7 cellular contexts compared by ENCODE assay signal in genomic region chr9:38591346-38592063, GRCh38. TPM values are rescaled to one million over a fixed set of nuclear protein-coding genes. Genes with fewer than 3 reads are reported as not detected.
DNase-seq lines count a peak whose midpoint lies in the region; ATAC-seq, FAIRE-seq and TF ChIP-seq lines count a peak whose summit lies in the region.
"Not testable (repeated sequence)": the region's sequence is repeated elsewhere in the genome, so short reads cannot be mapped to it uniquely, and the experiment has no call there.

No MANE protein-coding gene starts in this region.

- WGBS in lung, 2 donors: 59 to 80% methylated on average over 9 of the region's 9 CpGs

- H3K36me3 ChIP-seq in MG63; lung (ENCODE audit: control insufficient read depth in 2 of 2, insufficient read depth in 2 of 2, low read length in 2 of 2): not testable (repeated sequence)

- H3K9me3 ChIP-seq in MG63; lung (ENCODE audit: control insufficient read depth in 2 of 2, insufficient read depth in 1 of 2, low read length in 1 of 2): not testable (repeated sequence)

- not testable (repeated sequence) for H3K4me3 Mint-ChIP-seq in stimulated activated effector memory CD8-positive, alpha-beta T cell treated with anti-CD3 and anti-CD28 coated beads, Interleukin-12 subunit alpha, Interleukin-12 subunit beta, amount 100 ng/mL, for 72 hours

- H3K27me3 ChIP-seq in MG63; lung (ENCODE audit: control insufficient read depth, insufficient read depth): not testable (repeated sequence)

- FAIRE-seq in colon (lab: Jason Lieb, UNC): peak; percentile 79

- not testable (repeated sequence) for H3K27ac Mint-ChIP-seq in activated naive CD4-positive, alpha-beta T cell treated with anti-CD3 and anti-CD28 coated beads, Interleukin-2, amount 50 U/mL, for 72 hours; stimulated activated effector memory CD8-positive, alpha-beta T cell treated with anti-CD3 and anti-CD28 coated beads, Interleukin-12 subunit alpha, Interleukin-12 subunit beta, amount 100 ng/mL, for 72 hours

- H3K36me3 Mint-ChIP-seq in activated naive CD4-positive, alpha-beta T cell treated with anti-CD3 and anti-CD28 coated beads, Interleukin-2, amount 50 U/mL, for 72 hours; stimulated activated effector memory CD8-positive, alpha-beta T cell treated with anti-CD3 and anti-CD28 coated beads, Interleukin-12 subunit alpha, Interleukin-12 subunit beta, amount 100 ng/mL, for 72 hours: not testable (repeated sequence)

- H3K9me3 Mint-ChIP-seq in activated naive CD4-positive, alpha-beta T cell treated with anti-CD3 and anti-CD28 coated beads, Interleukin-2, amount 50 U/mL, for 72 hours; stimulated activated effector memory CD8-positive, alpha-beta T cell treated with anti-CD3 and anti-CD28 coated beads, Interleukin-12 subunit alpha, Interleukin-12 subunit beta, amount 100 ng/mL, for 72 hours: not testable (repeated sequence)

- peak; percentile 37 to 94 for ATAC-seq in activated naive CD4-positive, alpha-beta T cell treated with anti-CD3 and anti-CD28 coated beads, Interleukin-2, amount 50 U/mL, for 72 hours
- peak; percentile 71 for ATAC-seq in Right ventricle myocardium superior (ENCODE audit: poor library complexity)
- peak; percentile 53 for ATAC-seq in lung (ENCODE audit: insufficient read depth, low FRiP score)
- ATAC-seq in stimulated activated effector memory CD8-positive, alpha-beta T cell treated with anti-CD3 and anti-CD28 coated beads, Interleukin-12 subunit alpha, Interleukin-12 subunit beta, amount 100 ng/mL, for 72 hours: peak; percentile 97

- intact Hi-C loops in Right ventricle myocardium superior (cut with DNase I): not testable (repeated sequence)

- H3K4me1 ChIP-seq in lung (ENCODE audit: control insufficient read depth in 2 of 2, insufficient read depth in 2 of 2, low read length in 2 of 2): not testable (repeated sequence)

- H3K27ac ChIP-seq in lung (ENCODE audit: low read depth in 1 of 2, low read length in 1 of 2): not testable (repeated sequence)

- TF ChIP-seq CTCF in lung (IDR thresholded peaks at IDR 0.05; ENCODE audit: control extremely low read depth, extremely low read depth): not testable (repeated sequence)

- H3K4me1 Mint-ChIP-seq in stimulated activated effector memory CD8-positive, alpha-beta T cell treated with anti-CD3 and anti-CD28 coated beads, Interleukin-12 subunit alpha, Interleukin-12 subunit beta, amount 100 ng/mL, for 72 hours: not testable (repeated sequence)

- peak; percentile 31 for DNase-seq in MG63
- peak; percentile 11 for DNase-seq in NCI-H69 (lab: John Stamatoyannopoulos, UW)
- not testable (repeated sequence) for DNase-seq in activated naive CD4-positive, alpha-beta T cell treated with anti-CD3 and anti-CD28 coated beads, Interleukin-2, amount 50 U/mL, for 72 hours (ENCODE audit: low spot score in 2 of 2); Right ventricle myocardium superior; lung (ENCODE audit: low spot score); stimulated activated effector memory CD8-positive, alpha-beta T cell treated with anti-CD3 and anti-CD28 coated beads, Interleukin-12 subunit alpha, Interleukin-12 subunit beta, amount 100 ng/mL, for 72 hours (ENCODE audit: low spot score in 2 of 2)

- H3K4me3 ChIP-seq in MG63, lung: not testable (repeated sequence)

RNA-seq across cellular contexts. Expression of gene ANKRD18A, which starts 28.9 kb away (rescaled TPM):
- 0.07 TPM in 1 of 2 replicates, not detected in the other for total RNA-seq in MG63 (2014; rRNA removed; shearing (Covaris generic); ENCODE audit: low replicate concordance)
- total RNA-seq in activated naive CD4-positive, alpha-beta T cell treated with anti-CD3 and anti-CD28 coated beads, Interleukin-2, amount 50 U/mL, for 72 hours: 10 to 100 TPM in 1 of 2 donors, 1 to 10 TPM in 1; 9.1 to 15.2 TPM
- 3.0 TPM for total RNA-seq in Right ventricle myocardium superior
- total RNA-seq in lung: 1 to 10 TPM; 2.7 to 6.7 TPM
- polyA plus RNA-seq in lung: 1 to 10 TPM in 1 of 2 donors, under 1 TPM in 1; 0.35 to 4.4 TPM
